1 cellular context compared by ENCODE assay signal in genomic region chr7:477626-478220, GRCh38.
TF ChIP-seq lines count a peak whose summit lies in the region.

No MANE protein-coding gene starts in this region.

TF ChIP-seq in H1, 55 proteins besides CTCF, POLR2A, EP300 and RAD21 (continued from another document):
- TF ChIP-seq ATF3 (IDR thresholded peaks at IDR 0.05; ENCODE audit: insufficient read depth, low read depth, low read length) = no peak
- TF ChIP-seq TAF7 (optimal IDR thresholded peaks at IDR 0.05; ENCODE audit: borderline replicate concordance, low read depth, low read length) = no peak
- no peak for TF ChIP-seq E2F6 (IDR thresholded peaks at IDR 0.05)
- no peak for TF ChIP-seq USF2 (IDR thresholded peaks at IDR 0.05; ENCODE audit: low read length)
- no peak for TF ChIP-seq ZNF274 (IDR thresholded peaks at IDR 0.05; ENCODE audit: borderline replicate concordance, extremely low read depth, low read length)
- no peak for TF ChIP-seq KDM5A (IDR thresholded peaks at IDR 0.05; ENCODE audit: low read length)
- no peak for TF ChIP-seq JUND (IDR thresholded peaks at IDR 0.05; ENCODE audit: low read length)
- TF ChIP-seq SIN3A (conservative IDR thresholded peaks at IDR 0.05 in 1 of 2, IDR thresholded peaks at IDR 0.05 in 1 of 2; ENCODE audit: low read depth in 1 of 2, low read length in 2 of 2) = no peak
- no peak for TF ChIP-seq BACH1 (IDR thresholded peaks at IDR 0.05; ENCODE audit: low read length)
- TF ChIP-seq SAP30 (IDR thresholded peaks at IDR 0.05; ENCODE audit: insufficient read depth, insufficient replicate concordance, low read length) = no peak
- no peak for TF ChIP-seq BCL11A (IDR thresholded peaks at IDR 0.05; ENCODE audit: low read depth in 2 of 2, low read length in 2 of 2)
- no peak for TF ChIP-seq TAF1 (IDR thresholded peaks at IDR 0.05; ENCODE audit: low read depth, low read length)
- TF ChIP-seq RXRA (IDR thresholded peaks at IDR 0.05; ENCODE audit: insufficient read depth, low read depth, low read length) = no peak
- TF ChIP-seq TBP (IDR thresholded peaks at IDR 0.05; ENCODE audit: low read depth, low read length) = no peak
- TF ChIP-seq ASH2L (IDR thresholded peaks at IDR 0.05; ENCODE audit: low read length) = no peak
TF ChIP-seq in H1: peak in this region for 0.
